In the genomic region with DNA sequence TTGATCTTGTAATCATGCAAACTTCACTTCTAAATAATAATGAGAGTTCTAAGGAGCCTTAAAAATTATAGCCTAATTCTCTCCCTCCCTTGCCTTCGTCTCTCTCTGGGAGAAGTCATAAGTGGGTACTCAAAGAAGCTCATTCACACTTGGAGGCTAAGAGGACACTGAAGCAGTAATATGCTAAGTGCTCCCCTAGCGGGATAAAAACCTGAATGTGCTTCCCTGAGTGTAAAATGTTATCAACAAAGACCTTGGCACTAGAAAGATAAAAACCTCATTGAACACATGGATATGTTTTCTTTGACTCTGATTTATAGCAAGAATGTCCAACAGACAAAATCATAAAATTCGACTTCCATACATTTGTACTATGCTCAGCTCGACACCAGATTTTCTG, we compare ENCODE assay signal across 20 cellular contexts.
DNase-seq lines count a peak whose midpoint lies in the region; ATAC-seq and TF ChIP-seq lines count a peak whose summit lies in the region.
"Had no signal": no experiment of that assay in that cellular context is flagged by ENCODE, and none has a peak within 500 bp of the region (broad histone marks: within the 10 kb centered on the region; RNA-seq: fewer than 3 reads in every experiment).

No MANE protein-coding gene starts in this region.

- TF ChIP-seq CTCF in GM23338 (conservative IDR thresholded peaks at IDR 0.05; ENCODE audit: low read depth in 2 of 2) (no peak), upper lobe of right lung (IDR thresholded peaks at IDR 0.05) (no peak)

- peaks cover 6% of the 10 kb centered on the region; the same call in 1 of the 2 replicates for H3K36me3 ChIP-seq in GM23338 (ENCODE audit: insufficient read depth)
- H3K36me3 ChIP-seq in upper lobe of right lung: no peaks in the 10 kb centered on the region

- peaks cover 7% of the 10 kb centered on the region; the same call in 1 of the 3 replicates for H3K36me3 Mint-ChIP-seq in GM23338 (ENCODE audit: low read depth)
- H3K36me3 Mint-ChIP-seq: CD8-positive, alpha-beta T cell had no signal

- H3K79me2 ChIP-seq in GM23338 (replicated peaks; ENCODE audit: insufficient read depth): no peaks in the 10 kb centered on the region

- H3K4me1 ChIP-seq in GM23338 (ENCODE audit: insufficient read depth) (peaks cover 9% of the 10 kb centered on the region; the same call in 1 of the 2 replicates), upper lobe of right lung (no peaks in the 10 kb centered on the region)

- H3K4me2 ChIP-seq in GM23338: no peak overlapping the region

- H3F3A ChIP-seq in GM23338 (replicated peaks; ENCODE audit: low read depth): no peaks in the 10 kb centered on the region

- DNase-seq in GM23338 (ENCODE audit: low spot score) (peak; percentile 10), NCI-H187 treated with DMSO at 0.1 percent for 48 hours (lab: John Stamatoyannopoulos, UW) (peak; percentile 86), NCI-H2227 treated with DMSO at 0.1 percent for 48 hours (lab: John Stamatoyannopoulos, UW) (peak; percentile 62), upper lobe of right lung (no peak), HPDE6-E6E7 (ENCODE audit: extremely low spot score) (no peak), posterior vena cava (ENCODE audit: low spot score) (no peak)
- DNase-seq: CD8-positive, alpha-beta T cell; DMS 273 treated with DMSO at 0.1 percent for 48 hours; DND-41; H7; Kasumi-1; MV-4-11; NCI-H1105; NCI-H2081; NCI-H774; SIG-M5 had no signal

- intact Hi-C loops in upper lobe of right lung (cut with DNase I) (no loop called here), posterior vena cava (cut with DNase I) (no loop called here)

- H3K27me3 ChIP-seq in GM23338 (ENCODE audit: insufficient read depth) (no peaks in the 10 kb centered on the region), upper lobe of right lung (no peaks in the 10 kb centered on the region)

- peaks cover 45% of the 10 kb centered on the region for H3K4me1 Mint-ChIP-seq in GM23338

- no peaks in the 10 kb centered on the region for H3K9me3 ChIP-seq in upper lobe of right lung

- no peaks in the 10 kb centered on the region for H4K20me1 ChIP-seq in GM23338 (replicated peaks; ENCODE audit: insufficient read depth)

- peaks cover 3% of the 10 kb centered on the region for H3K27me3 Mint-ChIP-seq in GM23338 (ENCODE audit: insufficient read depth, low read depth, poor library complexity)

- H3K27ac ChIP-seq in GM23338 (ENCODE audit: low read depth) (no peak overlapping the region), upper lobe of right lung (no peak overlapping the region)
- H3K27ac ChIP-seq: C4-2B, SK-N-MC had no signal

- no peaks in the 10 kb centered on the region for H3K9me2 ChIP-seq in GM23338 (ENCODE audit: insufficient read depth)

- H3K9me3 Mint-ChIP-seq in GM23338: peaks cover 3% of the 10 kb centered on the region; the same call in 1 of the 3 replicates

- peak; percentile 55 for ATAC-seq in GM23338
- ATAC-seq in upper lobe of right lung: peak; percentile 48
- ATAC-seq in GM19023 (IDR thresholded peaks at IDR 0.05; ENCODE audit: unreplicated experiment): no peak
- ATAC-seq: CD8-positive, alpha-beta T cell; K562 had no signal

- no peak overlapping the region for H3K27ac Mint-ChIP-seq in GM23338
- H3K27ac Mint-ChIP-seq: CD8-positive, alpha-beta T cell had no signal

- H3K4me3 ChIP-seq in GM23338 (no peak overlapping the region), upper lobe of right lung (no peak overlapping the region)
- H3K4me3 ChIP-seq: K562, SK-N-MC had no signal

- H2AFZ ChIP-seq in GM23338: no peak overlapping the region

- no peak overlapping the region for H3K4me3 Mint-ChIP-seq in GM23338
- H3K4me3 Mint-ChIP-seq: CD8-positive, alpha-beta T cell had no signal

TF ChIP-seq in GM23338, 12 proteins besides CTCF, POLR2A, EP300 and RAD21 (continues in another document):
- TF ChIP-seq STAT1 (IDR thresholded peaks at IDR 0.05; ENCODE audit: unreplicated experiment): no peak
- TF ChIP-seq EZH2 (IDR thresholded peaks at IDR 0.05; ENCODE audit: low read depth, unreplicated experiment): no peak
- no peak for TF ChIP-seq ZNF331 (CRISPR knock-in tag; IDR thresholded peaks at IDR 0.05; ENCODE audit: low read depth)
- no peak for TF ChIP-seq NANOG (IDR thresholded peaks at IDR 0.05; ENCODE audit: borderline replicate concordance)
- no peak for TF ChIP-seq ZNF114 (CRISPR knock-in tag; IDR thresholded peaks at IDR 0.05)
- TF ChIP-seq POLR2AphosphoS5 (IDR thresholded peaks at IDR 0.05; ENCODE audit: low read depth): no peak
- TF ChIP-seq, protein P1, sequence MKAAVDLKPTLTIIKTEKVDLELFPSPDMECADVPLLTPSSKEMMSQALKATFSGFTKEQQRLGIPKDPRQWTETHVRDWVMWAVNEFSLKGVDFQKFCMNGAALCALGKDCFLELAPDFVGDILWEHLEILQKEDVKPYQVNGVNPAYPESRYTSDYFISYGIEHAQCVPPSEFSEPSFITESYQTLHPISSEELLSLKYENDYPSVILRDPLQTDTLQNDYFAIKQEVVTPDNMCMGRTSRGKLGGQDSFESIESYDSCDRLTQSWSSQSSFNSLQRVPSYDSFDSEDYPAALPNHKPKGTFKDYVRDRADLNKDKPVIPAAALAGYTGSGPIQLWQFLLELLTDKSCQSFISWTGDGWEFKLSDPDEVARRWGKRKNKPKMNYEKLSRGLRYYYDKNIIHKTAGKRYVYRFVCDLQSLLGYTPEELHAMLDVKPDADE (IDR thresholded peaks at IDR 0.05): no peak
- TF ChIP-seq REST (IDR thresholded peaks at IDR 0.05; ENCODE audit: unreplicated experiment): no peak

Comparison
In these comparisons a context has a peak if more than half of its experiments do, and no peak if none do; other contexts are left out.
1. DNase-seq: peak in GM23338 (single experiment), NCI-H187 treated with DMSO at 0.1 percent for 48 hours (single experiment) and NCI-H2227 treated with DMSO at 0.1 percent for 48 hours (single experiment); none in upper lobe of right lung (single experiment), HPDE6-E6E7 (single experiment) and posterior vena cava (single experiment).